Comparison of ENCODE assay signal across 23 cellular contexts in genomic region chr5:149788964-149789363, GRCh38.
"Had no signal": no experiment of that assay in that cellular context is flagged by ENCODE, and none has a peak within 500 bp of the region (broad histone marks: within the 10 kb centered on the region; RNA-seq: fewer than 3 reads in every experiment).

No MANE protein-coding gene starts in this region.

- DNase-seq: colonic mucosa; cortex of kidney; effector CD8-positive, alpha-beta T cell; effector memory CD8-positive, alpha-beta T cell; endodermal cell; erythroblast; esophagus squamous epithelium; foreskin fibroblast; foreskin melanocyte; heart left ventricle; hypothalamus; immature natural killer cell; islet precursor cell; kidney; kidney glomerular epithelial cell; left ventricle myocardium superior; lower lobe of right lung; mesenchymal stem cell; mucosa of descending colon; naive B cell had no signal

- H3K36me3 ChIP-seq: colonic mucosa, gastroesophageal sphincter, heart left ventricle, lower lobe of right lung had no signal

- H3K27ac ChIP-seq: hepatocyte, lower lobe of right lung had no signal

- H3K4me2 ChIP-seq: hepatocyte had no signal

- H3K4me3 ChIP-seq: colonic mucosa, esophagus squamous epithelium, gastroesophageal sphincter, heart left ventricle, hepatocyte, lower lobe of right lung, mucosa of descending colon had no signal

- H3K27me3 ChIP-seq: colonic mucosa, esophagus squamous epithelium, gastroesophageal sphincter, heart left ventricle, hepatocyte had no signal

- FAIRE-seq: endometrium, kidney had no signal

- H2AFZ ChIP-seq: hepatocyte had no signal

- ATAC-seq: effector memory CD8-positive, alpha-beta T cell; gastroesophageal sphincter; heart left ventricle; left ventricle myocardium superior; lower lobe of right lung; mucosa of descending colon had no signal

- H3K79me2 ChIP-seq: hepatocyte had no signal

- H3K9me3 ChIP-seq: colonic mucosa, esophagus squamous epithelium, gastroesophageal sphincter, heart left ventricle, lower lobe of right lung, mucosa of descending colon had no signal
